ENCODE assay signal across 1 cellular context in genomic region chr14:31196839-31197477, GRCh38.
TF ChIP-seq lines count a peak whose summit lies in the region.

No MANE protein-coding gene starts in this region.

TF ChIP-seq in HCT116, 20 proteins besides CTCF, POLR2A, EP300 and RAD21 (continued from another document):
- TF ChIP-seq, protein P1, sequence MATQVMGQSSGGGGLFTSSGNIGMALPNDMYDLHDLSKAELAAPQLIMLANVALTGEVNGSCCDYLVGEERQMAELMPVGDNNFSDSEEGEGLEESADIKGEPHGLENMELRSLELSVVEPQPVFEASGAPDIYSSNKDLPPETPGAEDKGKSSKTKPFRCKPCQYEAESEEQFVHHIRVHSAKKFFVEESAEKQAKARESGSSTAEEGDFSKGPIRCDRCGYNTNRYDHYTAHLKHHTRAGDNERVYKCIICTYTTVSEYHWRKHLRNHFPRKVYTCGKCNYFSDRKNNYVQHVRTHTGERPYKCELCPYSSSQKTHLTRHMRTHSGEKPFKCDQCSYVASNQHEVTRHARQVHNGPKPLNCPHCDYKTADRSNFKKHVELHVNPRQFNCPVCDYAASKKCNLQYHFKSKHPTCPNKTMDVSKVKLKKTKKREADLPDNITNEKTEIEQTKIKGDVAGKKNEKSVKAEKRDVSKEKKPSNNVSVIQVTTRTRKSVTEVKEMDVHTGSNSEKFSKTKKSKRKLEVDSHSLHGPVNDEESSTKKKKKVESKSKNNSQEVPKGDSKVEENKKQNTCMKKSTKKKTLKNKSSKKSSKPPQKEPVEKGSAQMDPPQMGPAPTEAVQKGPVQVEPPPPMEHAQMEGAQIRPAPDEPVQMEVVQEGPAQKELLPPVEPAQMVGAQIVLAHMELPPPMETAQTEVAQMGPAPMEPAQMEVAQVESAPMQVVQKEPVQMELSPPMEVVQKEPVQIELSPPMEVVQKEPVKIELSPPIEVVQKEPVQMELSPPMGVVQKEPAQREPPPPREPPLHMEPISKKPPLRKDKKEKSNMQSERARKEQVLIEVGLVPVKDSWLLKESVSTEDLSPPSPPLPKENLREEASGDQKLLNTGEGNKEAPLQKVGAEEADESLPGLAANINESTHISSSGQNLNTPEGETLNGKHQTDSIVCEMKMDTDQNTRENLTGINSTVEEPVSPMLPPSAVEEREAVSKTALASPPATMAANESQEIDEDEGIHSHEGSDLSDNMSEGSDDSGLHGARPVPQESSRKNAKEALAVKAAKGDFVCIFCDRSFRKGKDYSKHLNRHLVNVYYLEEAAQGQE (IDR thresholded peaks at IDR 0.05; ENCODE audit: low read depth): no peak
- TF ChIP-seq EZH2 (IDR thresholded peaks at IDR 0.05) (no peak), ZNF274 (IDR thresholded peaks at IDR 0.05; ENCODE audit: low read depth, low read length) (no peak), SIN3A (IDR thresholded peaks at IDR 0.05; ENCODE audit: low read depth) (no peak), ATF3 (IDR thresholded peaks at IDR 0.05) (no peak), TCF7L2 (IDR thresholded peaks at IDR 0.05; ENCODE audit: borderline replicate concordance, extremely low read depth, insufficient read depth, insufficient read length) (no peak), SP1 (IDR thresholded peaks at IDR 0.05; ENCODE audit: low read depth) (no peak), CEBPB (IDR thresholded peaks at IDR 0.05; ENCODE audit: low read depth) (no peak), EZH2phosphoT487 (IDR thresholded peaks at IDR 0.05; ENCODE audit: borderline replicate concordance) (no peak)
